1 cellular context compared by ENCODE assay signal in genomic region chr9:108886608-108887271, GRCh38.
TF ChIP-seq lines count a peak whose summit lies in the region.
"Not testable (repeated sequence)": the region's sequence is repeated elsewhere in the genome, so short reads cannot be mapped to it uniquely, and the experiment has no call there.

No MANE protein-coding gene starts in this region.

TF ChIP-seq in HepG2, 621 proteins besides CTCF, POLR2A, EP300 and RAD21:
- TF ChIP-seq NR2F6 (IDR thresholded peaks at IDR 0.05): not testable (repeated sequence)
- TF ChIP-seq NR2F6 (CRISPR knock-in tag; IDR thresholded peaks at IDR 0.05): 0 out of 2 replicates have a peak, but pooled peaks have one; percentile 9
- peak; percentile 94 for TF ChIP-seq ZNF770 (CRISPR knock-in tag; IDR thresholded peaks at IDR 0.05)
- TF ChIP-seq ZBTB40 (IDR thresholded peaks at IDR 0.05): peak; percentile 85
- peak; percentile 97 for TF ChIP-seq ZBTB40 (CRISPR knock-in tag; IDR thresholded peaks at IDR 0.05)
- TF ChIP-seq ATF4 (CRISPR knock-in tag; IDR thresholded peaks at IDR 0.05): 0 out of 4 replicates have a peak, but pooled peaks of 1 of the 2 experiments have one; percentile 14
